In the genomic region with DNA sequence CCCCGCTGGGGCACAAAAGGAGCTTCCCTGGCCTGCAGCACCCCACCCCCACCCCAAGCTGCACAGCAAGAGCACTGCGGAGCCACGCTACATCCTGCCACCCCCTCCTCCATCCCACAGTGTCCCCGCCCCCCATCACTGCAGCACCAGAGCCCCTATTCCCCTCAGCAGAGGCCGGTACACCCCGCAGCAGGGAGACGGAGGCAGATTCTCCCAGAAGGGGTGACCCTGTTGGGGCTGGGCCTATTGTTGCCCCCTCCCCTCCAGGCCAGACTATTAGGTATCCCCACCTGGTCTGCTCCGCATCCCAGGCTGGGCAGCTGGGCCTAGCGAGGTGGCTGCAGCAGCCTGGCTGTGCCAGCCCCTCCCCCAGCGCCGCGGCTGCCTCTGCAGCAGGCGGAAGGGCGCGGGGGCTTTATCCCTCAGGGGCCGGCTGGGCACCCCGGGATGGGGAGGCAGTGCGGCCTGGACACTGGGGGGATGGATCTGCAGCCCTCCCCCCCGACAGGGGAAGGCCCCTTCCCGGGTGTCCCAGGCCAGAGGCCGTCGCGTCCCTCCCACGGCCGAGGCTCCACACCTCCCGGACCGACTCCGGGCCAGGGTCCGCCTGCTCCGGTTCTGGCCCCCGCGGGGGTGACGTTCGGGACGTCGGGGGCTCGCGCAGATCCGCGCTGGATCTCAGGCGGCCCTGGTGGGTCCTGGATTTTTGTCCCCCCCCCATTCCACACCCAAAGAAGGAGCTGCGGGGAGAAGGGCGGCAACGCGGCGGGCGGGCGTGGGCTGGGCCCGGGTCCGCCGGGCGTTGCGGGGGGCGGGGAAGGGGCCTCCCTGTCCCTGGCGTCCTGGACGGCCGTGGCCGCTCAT, we compare ENCODE assay signal across 7 cellular contexts. TPM values are rescaled to one million over a fixed set of nuclear protein-coding genes. Genes with fewer than 3 reads are reported as not detected.
A peak's percentile ranks its signal among the peaks of the same experiment; 100 is the strongest.
DNase-seq lines count a peak whose midpoint lies in the region; ATAC-seq and TF ChIP-seq lines count a peak whose summit lies in the region.

No MANE protein-coding gene starts in this region.

- CTCF ChIA-PET in activated CD8-positive, alpha-beta T cell treated with anti-CD3 and anti-CD28 coated beads, Interleukin-2, amount 10 ng/mL, durations not matched to agents 7 days and 5 days (lab: Charles Lee), result no interaction called here

- H3K9me3 ChIP-seq in HUES48 (ENCODE audit: control insufficient read depth, insufficient read depth, low read length) (no peaks in the 10 kb centered on the region), iPS-15b (ENCODE audit: control insufficient read depth, insufficient read depth, low read length) (no peaks in the 10 kb centered on the region), spleen (no peaks in the 10 kb centered on the region)

- H3K4me1 ChIP-seq in HUES48 (ENCODE audit: control insufficient read depth, insufficient read depth, low read length) (peaks cover 32% of the 10 kb centered on the region), iPS-15b (ENCODE audit: control insufficient read depth, insufficient read depth, low read length) (peaks cover 12% of the 10 kb centered on the region), spleen (peaks cover 13 to 77% (median 42%) of the 10 kb centered on the region in 6 donors)

- TF ChIP-seq CTCF in spleen (IDR thresholded peaks at IDR 0.05 in 8 of 11, conservative IDR thresholded peaks at IDR 0.05 in 3 of 11), result no peak

- H3K27ac Mint-ChIP-seq in activated CD8-positive, alpha-beta T cell treated with anti-CD3 and anti-CD28 coated beads, Interleukin-2, amount 10 ng/mL, durations not matched to agents 7 days and 5 days, result no peak overlapping the region

- H3K9me3 Mint-ChIP-seq in activated CD8-positive, alpha-beta T cell treated with anti-CD3 and anti-CD28 coated beads, Interleukin-2, amount 10 ng/mL, durations not matched to agents 7 days and 5 days (ENCODE audit: insufficient read depth), result no peaks in the 10 kb centered on the region

- H3K36me3 ChIP-seq in HUES48 (ENCODE audit: control insufficient read depth, insufficient read depth, low read length) (no peaks in the 10 kb centered on the region), iPS-15b (ENCODE audit: control insufficient read depth, insufficient read depth, low read length) (no peaks in the 10 kb centered on the region), spleen (no peaks in the 10 kb centered on the region)

- POLR2A ChIA-PET in activated CD8-positive, alpha-beta T cell treated with anti-CD3 and anti-CD28 coated beads, Interleukin-2, amount 10 ng/mL, durations not matched to agents 7 days and 5 days (lab: Charles Lee), result no interaction called here

- WGBS in spleen, 5 donors, result 0 to 19% (median 7%) methylated on average over 1 to 58 of the region's 58 CpGs

- H3K4me3 ChIP-seq in HUES48 (ENCODE audit: low read depth, low read length) (peak overlapping the region; percentile 60), iPS-15b (ENCODE audit: low read depth, low read length) (peak overlapping the region; percentile 55), spleen (peak overlapping the region in 7 of 8 donors; percentile 17 to 79 (median 34))

- peaks cover 50% of the 10 kb centered on the region for H3K27me3 ChIP-seq in HUES48 (ENCODE audit: control insufficient read depth, insufficient read depth, low read length)
- H3K27me3 ChIP-seq in iPS-15b (ENCODE audit: control insufficient read depth, insufficient read depth, low read length), result peaks cover 21% of the 10 kb centered on the region
- H3K27me3 ChIP-seq in spleen (replicated peaks in 1 of 7), result peaks cover 0 to 78% (median 29%) of the 10 kb centered on the region in 7 donors

- H3K9ac ChIP-seq in HUES48 (ENCODE audit: low read depth, low read length) (no peak overlapping the region), iPS-15b (ENCODE audit: low read depth, low read length) (no peak overlapping the region)

- no peak for ATAC-seq in activated CD8-positive, alpha-beta T cell treated with anti-CD3 and anti-CD28 coated beads, Interleukin-2, amount 10 ng/mL, durations not matched to agents 7 days and 5 days
- ATAC-seq in HG02588 (IDR thresholded peaks at IDR 0.05; ENCODE audit: unreplicated experiment), result no peak

- peaks cover 28% of the 10 kb centered on the region for H3K27me3 Mint-ChIP-seq in activated CD8-positive, alpha-beta T cell treated with anti-CD3 and anti-CD28 coated beads, Interleukin-2, amount 10 ng/mL, durations not matched to agents 7 days and 5 days (ENCODE audit: low read depth)

- H3K4me1 Mint-ChIP-seq in activated CD8-positive, alpha-beta T cell treated with anti-CD3 and anti-CD28 coated beads, Interleukin-2, amount 10 ng/mL, durations not matched to agents 7 days and 5 days (ENCODE audit: low read depth), result peaks cover 15% of the 10 kb centered on the region

- H3K27ac ChIP-seq in HUES48 (ENCODE audit: low read depth, low read length), result no peak overlapping the region
- H3K27ac ChIP-seq in spleen, result peak overlapping the region in 5 of 8 donors; percentile 7 to 91 (median 47)

- peak overlapping the region; percentile 43 for H3K4me3 Mint-ChIP-seq in activated CD8-positive, alpha-beta T cell treated with anti-CD3 and anti-CD28 coated beads, Interleukin-2, amount 10 ng/mL, durations not matched to agents 7 days and 5 days

- intact Hi-C loops in spleen (cut with DNase I; ENCODE audit: low total_unique reads), result loop anchor here (10.0 kb wide), 1 partner anchor 366 kb away; no protein-coding TSS in a partner anchor

- no peak for DNase-seq in activated CD8-positive, alpha-beta T cell treated with anti-CD3 and anti-CD28 coated beads, Interleukin-2, amount 10 ng/mL, durations not matched to agents 7 days and 5 days
- DNase-seq in spleen (peak; percentile 82), GM03348 (ENCODE audit: low spot score) (no peak), midbrain (lab: John Stamatoyannopoulos, UW) (no peak)

- no peaks in the 10 kb centered on the region for H3K36me3 Mint-ChIP-seq in activated CD8-positive, alpha-beta T cell treated with anti-CD3 and anti-CD28 coated beads, Interleukin-2, amount 10 ng/mL, durations not matched to agents 7 days and 5 days (ENCODE audit: low read depth)

- TF ChIP-seq POLR2A in spleen (IDR thresholded peaks at IDR 0.05), result no peak

RNA-seq across cellular contexts. Expression of a gene that starts 0.9 kb away (rescaled TPM):
- total RNA-seq in activated CD8-positive, alpha-beta T cell treated with anti-CD3 and anti-CD28 coated beads, Interleukin-2, amount 10 ng/mL, durations not matched to agents 7 days and 5 days, result under 1 TPM; 0.13 TPM
- total RNA-seq in spleen, result 10 to 100 TPM in 1 of 7 donors, 1 to 10 TPM in 6; 1.4 to 18.4 (median 3.1) TPM
- 1 to 10 TPM in 1 of 3 donors, under 1 TPM in 2; 0.38 to 3.2 (median 0.87) TPM for polyA plus RNA-seq in spleen

RNA-seq across cellular contexts. Expression of a gene that starts 14.0 kb away (rescaled TPM):
- total RNA-seq in activated CD8-positive, alpha-beta T cell treated with anti-CD3 and anti-CD28 coated beads, Interleukin-2, amount 10 ng/mL, durations not matched to agents 7 days and 5 days, result not detected
- not detected for total RNA-seq in spleen
- polyA plus RNA-seq in spleen, result not detected

RNA-seq across cellular contexts. Expression of a gene that starts 27.0 kb away (rescaled TPM):
- not detected for total RNA-seq in activated CD8-positive, alpha-beta T cell treated with anti-CD3 and anti-CD28 coated beads, Interleukin-2, amount 10 ng/mL, durations not matched to agents 7 days and 5 days
- not detected for total RNA-seq in spleen
- polyA plus RNA-seq in spleen, result not detected

RNA-seq across cellular contexts. Expression of a gene that starts 37.1 kb away (rescaled TPM):
- not detected for total RNA-seq in activated CD8-positive, alpha-beta T cell treated with anti-CD3 and anti-CD28 coated beads, Interleukin-2, amount 10 ng/mL, durations not matched to agents 7 days and 5 days
- total RNA-seq in spleen, result not detected
- not detected for polyA plus RNA-seq in spleen

RNA-seq across cellular contexts. Expression of a gene that starts 50.8 kb away (rescaled TPM):
- total RNA-seq in activated CD8-positive, alpha-beta T cell treated with anti-CD3 and anti-CD28 coated beads, Interleukin-2, amount 10 ng/mL, durations not matched to agents 7 days and 5 days, result not detected
- total RNA-seq in spleen, result not detected
- polyA plus RNA-seq in spleen, result not detected
